17 cellular contexts compared by ENCODE assay signal in genomic region chr15:96230557-96231181, GRCh38.
DNase-seq lines count a peak whose midpoint lies in the region; ATAC-seq, FAIRE-seq and TF ChIP-seq lines count a peak whose summit lies in the region.
"Had no signal": no experiment of that assay in that cellular context is flagged by ENCODE, and none has a peak within 500 bp of the region (broad histone marks: within the 10 kb centered on the region; RNA-seq: fewer than 3 reads in every experiment).

No MANE protein-coding gene starts in this region.

- H4K91ac ChIP-seq in IMR-90 (ENCODE audit: insufficient read depth, low read depth, low read length) = no peak overlapping the region

- no peak overlapping the region for H3K4ac ChIP-seq in IMR-90 (ENCODE audit: low read depth, low read length)

- H3K56ac ChIP-seq in IMR-90 (ENCODE audit: extremely low read depth, insufficient read depth, low read length) = no peak overlapping the region

- no peak overlapping the region for H4K5ac ChIP-seq in IMR-90 (ENCODE audit: low read depth, low read length)

- H3K9ac ChIP-seq in IMR-90 (ENCODE audit: low read depth, low read length) (no peak overlapping the region), keratinocyte (ENCODE audit: control insufficient read depth, extremely low read depth, insufficient read depth, low read length) (no peak overlapping the region), neural progenitor cell (no peak overlapping the region)

- H4K8ac ChIP-seq in IMR-90 (ENCODE audit: low read depth in 2 of 2, low read length in 2 of 2) = no peak overlapping the region

- peak; percentile 53 for FAIRE-seq in keratinocyte (lab: Jason Lieb, UNC)
- FAIRE-seq: GM18507 had no signal

- H3K27ac ChIP-seq in ACC112 (ENCODE audit: low read depth, low read length) (peak overlapping the region; percentile 59), IMR-90 (ENCODE audit: insufficient read depth, low read length) (no peak overlapping the region), brain microvascular endothelial cell (no peak overlapping the region), keratinocyte (ENCODE audit: control insufficient read depth, insufficient read depth, low read length) (peak overlapping the region; percentile 65), neural progenitor cell (no peak overlapping the region)
- H3K27ac ChIP-seq: left lung, psoas muscle had no signal

- H2AK9ac ChIP-seq in IMR-90 (replicated peaks; ENCODE audit: low read depth, low read length, poor library complexity) = no peak overlapping the region

- no peak overlapping the region for H2BK120ac ChIP-seq in IMR-90 (ENCODE audit: low read depth, low read length)

- H3K4me3 ChIP-seq in ACC112 (ENCODE audit: low read depth, low read length) (no peak overlapping the region), IMR-90 (ENCODE audit: insufficient read depth, low read depth, low read length) (no peak overlapping the region), brain microvascular endothelial cell (ENCODE audit: low read depth, low read length) (no peak overlapping the region), keratinocyte (ENCODE audit: control insufficient read depth in 2 of 3, extremely low read depth in 1 of 3, insufficient read depth in 2 of 3, low read depth in 1 of 3, low read length in 3 of 3) (peak overlapping the region in 1 of 3 experiments; percentile 19), neural progenitor cell (no peak overlapping the region)
- H3K4me3 ChIP-seq: left lung, MG63, psoas muscle had no signal

- CTCF ChIA-PET in IMR-90 (lab: Yijun Ruan, JAX) = no interaction called here

- no peak overlapping the region for H2BK5ac ChIP-seq in IMR-90 (ENCODE audit: low read depth, low read length, poor library complexity, severe bottlenecking)

- H3K9me1 ChIP-seq in IMR-90 (ENCODE audit: insufficient read depth, low read length) (peaks cover 3% of the 10 kb centered on the region), keratinocyte (ENCODE audit: control insufficient read depth, extremely low read depth, insufficient read depth, low read length) (no peaks in the 10 kb centered on the region)

- peaks cover 6% of the 10 kb centered on the region for H3K4me1 Mint-ChIP-seq in neural progenitor cell
- H3K4me1 Mint-ChIP-seq: activated naive CD8-positive, alpha-beta T cell treated with anti-CD3 and anti-CD28 coated beads, Interleukin-2, amount 10 ng/mL, durations not matched to agents 7 days and 5 days had no signal

- no peak overlapping the region for H3K23ac ChIP-seq in IMR-90 (ENCODE audit: low read depth, low read length)

- H3K18ac ChIP-seq in IMR-90 (ENCODE audit: low read depth, low read length) = no peak overlapping the region

- peaks cover 21% of the 10 kb centered on the region for H3K4me1 ChIP-seq in ACC112 (ENCODE audit: control insufficient read depth, insufficient read depth, low read length, unreplicated experiment)
- H3K4me1 ChIP-seq in IMR-90 (ENCODE audit: control insufficient read depth, insufficient read depth, low read length) = no peaks in the 10 kb centered on the region
- peaks cover 41% of the 10 kb centered on the region for H3K4me1 ChIP-seq in keratinocyte (ENCODE audit: control insufficient read depth, extremely low read depth, insufficient read depth, low read length)
- H3K4me1 ChIP-seq in neural progenitor cell = peaks cover 8% of the 10 kb centered on the region
- H3K4me1 ChIP-seq: left lung, psoas muscle had no signal

- no peak overlapping the region for H3K4me3 Mint-ChIP-seq in neural progenitor cell
- H3K4me3 Mint-ChIP-seq: activated naive CD8-positive, alpha-beta T cell treated with anti-CD3 and anti-CD28 coated beads, Interleukin-2, amount 10 ng/mL, durations not matched to agents 7 days and 5 days; activated T-cell treated with anti-CD3 and anti-CD28 coated beads, Interleukin-2, amount 50 U/mL, for 24 hours had no signal

- H2AFZ ChIP-seq in ACC112 (ENCODE audit: low read length, unreplicated experiment) (no peak overlapping the region), IMR-90 (replicated peaks; ENCODE audit: low read length, poor library complexity) (no peak overlapping the region), keratinocyte (ENCODE audit: control insufficient read depth, low read length) (peak overlapping the region; percentile 17), neural progenitor cell (replicated peaks) (no peak overlapping the region)

- no peaks in the 10 kb centered on the region for H3K79me1 ChIP-seq in IMR-90 (ENCODE audit: low read depth in 1 of 2, low read length in 2 of 2)

- in situ Hi-C loops in IMR-90 (cut with MboI; ENCODE audit: low sequenced_read_pairs) = no loop called here
- in situ Hi-C loops in brain microvascular endothelial cell (cut with HindIII; ENCODE audit: low pct_ligation_motif_present, low sequenced_read_pairs) = no loop called here

- no peaks in the 10 kb centered on the region for H3K36me3 Mint-ChIP-seq in neural progenitor cell
- H3K36me3 Mint-ChIP-seq: activated naive CD8-positive, alpha-beta T cell treated with anti-CD3 and anti-CD28 coated beads, Interleukin-2, amount 10 ng/mL, durations not matched to agents 7 days and 5 days had no signal

- H2AK5ac ChIP-seq in IMR-90 (ENCODE audit: low read depth, low read length) = no peak overlapping the region

- intact Hi-C loops in IMR-90 (cut with micrococcal nuclease) = no loop called here

- DNase-seq in IMR-90 (peak; percentile 72), brain microvascular endothelial cell (peak; percentile 27), keratinocyte (ENCODE audit: low read depth, low spot score) (peak; percentile 84), DMS153 treated with DMSO at 0.1 percent for 48 hours (lab: John Stamatoyannopoulos, UW; ENCODE audit: unreplicated experiment) (no peak), neural progenitor cell (ENCODE audit: low spot score) (no peak)
- DNase-seq in effector CD8-positive, alpha-beta T cell (lab: John Stamatoyannopoulos, UW) = no peak
- DNase-seq: activated CD4-positive, alpha-beta T cell treated with anti-CD3 and anti-CD28 coated beads for 48 hours; activated naive CD8-positive, alpha-beta T cell treated with anti-CD3 and anti-CD28 coated beads, Interleukin-2, amount 10 ng/mL, durations not matched to agents 7 days and 5 days; activated T-cell treated with anti-CD3 and anti-CD28 coated beads, Interleukin-2, amount 50 U/mL, for 24 hours; Caco-2; left lung; MG63; psoas muscle; T1000 had no signal

- no peaks in the 10 kb centered on the region for H4K20me1 ChIP-seq in IMR-90 (ENCODE audit: insufficient read depth, low read length)
- H4K20me1 ChIP-seq in keratinocyte (ENCODE audit: control insufficient read depth, extremely low read depth, insufficient read depth, low read length) = no peaks in the 10 kb centered on the region
- H4K20me1 ChIP-seq in neural progenitor cell (ENCODE audit: low read depth) = no peaks in the 10 kb centered on the region

- H3K4me2 ChIP-seq in IMR-90 (ENCODE audit: low read depth, low read length) = no peak overlapping the region
- H3K4me2 ChIP-seq in keratinocyte (ENCODE audit: control insufficient read depth, extremely low read depth, insufficient read depth, low read depth, low read length) = peak overlapping the region; percentile 7
- no peak overlapping the region for H3K4me2 ChIP-seq in neural progenitor cell

- POLR2A ChIA-PET in IMR-90 (lab: Charles Lee; ENCODE audit: unreplicated experiment) = no interaction called here

- ATAC-seq in IMR-90 (ENCODE audit: low read depth) (peak; percentile 75), GM18861 (IDR thresholded peaks at IDR 0.05; ENCODE audit: unreplicated experiment) (no peak)
- ATAC-seq: left lung, psoas muscle had no signal

- no peak overlapping the region for H3K14ac ChIP-seq in IMR-90 (replicated peaks; ENCODE audit: low read depth, low read length)

- H3F3A ChIP-seq in neural progenitor cell (ENCODE audit: low read depth) = no peaks in the 10 kb centered on the region

- H3K36me3 ChIP-seq in ACC112 (ENCODE audit: insufficient read depth, low read length) (no peaks in the 10 kb centered on the region), IMR-90 (ENCODE audit: control insufficient read depth, insufficient read depth, low read length) (no peaks in the 10 kb centered on the region), brain microvascular endothelial cell (replicated peaks) (no peaks in the 10 kb centered on the region), keratinocyte (ENCODE audit: control insufficient read depth in 2 of 2, extremely low read depth in 1 of 2, insufficient read depth in 2 of 2, low read length in 2 of 2) (no peaks in the 10 kb centered on the region), neural progenitor cell (no peaks in the 10 kb centered on the region)
- H3K36me3 ChIP-seq: left lung, MG63 had no signal

- no peaks in the 10 kb centered on the region for H3K79me2 ChIP-seq in ACC112 (ENCODE audit: control insufficient read depth, insufficient read depth, low read length, unreplicated experiment)
- no peaks in the 10 kb centered on the region for H3K79me2 ChIP-seq in keratinocyte (ENCODE audit: control insufficient read depth, insufficient read depth, low read length)
- no peaks in the 10 kb centered on the region for H3K79me2 ChIP-seq in neural progenitor cell (ENCODE audit: low read depth)

- 40% methylated on average over 1 of the region's 3 CpGs; no CpG with 5 or more reads in 1 of the 2 experiments for WGBS in IMR-90 (ENCODE audit: extremely low coverage in 2 of 2, insufficient read length in 1 of 2), 2 experiments

- no peak overlapping the region for H3K27ac Mint-ChIP-seq in neural progenitor cell
- H3K27ac Mint-ChIP-seq: activated naive CD8-positive, alpha-beta T cell treated with anti-CD3 and anti-CD28 coated beads, Interleukin-2, amount 10 ng/mL, durations not matched to agents 7 days and 5 days; activated T-cell treated with anti-CD3 and anti-CD28 coated beads, Interleukin-2, amount 50 U/mL, for 24 hours had no signal

- H3K27me3 ChIP-seq in ACC112 (ENCODE audit: insufficient read depth, low read length) (no peaks in the 10 kb centered on the region), IMR-90 (ENCODE audit: control insufficient read depth, insufficient read depth, low read length) (no peaks in the 10 kb centered on the region), brain microvascular endothelial cell (replicated peaks) (no peaks in the 10 kb centered on the region), keratinocyte (ENCODE audit: control insufficient read depth, extremely low read depth, insufficient read depth, low read length) (no peaks in the 10 kb centered on the region), neural progenitor cell (no peaks in the 10 kb centered on the region)
- H3K27me3 ChIP-seq: left lung, MG63 had no signal

- no peaks in the 10 kb centered on the region for H3K9me3 Mint-ChIP-seq in neural progenitor cell
- H3K9me3 Mint-ChIP-seq: activated T-cell treated with anti-CD3 and anti-CD28 coated beads, Interleukin-2, amount 50 U/mL, for 24 hours had no signal

- dilution Hi-C loops in IMR-90 (cut with HindIII; ENCODE audit: low sequenced_read_pairs, unreplicated experiment) = no loop called here
- dilution Hi-C loops in keratinocyte (cut with MboI; ENCODE audit: extremely low pct_ligation_motif_present, low sequenced_read_pairs) = no loop called here

- BruUV-seq in IMR-90 (replicated peaks; lab: Mats Ljungman, UMichigan) = no TSS peak

- H3K9me3 ChIP-seq in IMR-90 (ENCODE audit: control insufficient read depth, insufficient read depth, low read length) (no peaks in the 10 kb centered on the region), keratinocyte (ENCODE audit: control insufficient read depth, low read depth, low read length) (no peaks in the 10 kb centered on the region), neural progenitor cell (ENCODE audit: low read depth) (no peaks in the 10 kb centered on the region)
- H3K9me3 ChIP-seq: Caco-2, left lung, MG63, psoas muscle had no signal

- H2BK20ac ChIP-seq in IMR-90 (ENCODE audit: low read depth, low read length) = no peak overlapping the region

- H2BK15ac ChIP-seq in IMR-90 (ENCODE audit: low read depth, low read length) = no peak overlapping the region

- no peak for TF ChIP-seq RAD21 in IMR-90 (IDR thresholded peaks at IDR 0.05; ENCODE audit: low read length)

- TF ChIP-seq POLR2A in IMR-90 (IDR thresholded peaks at IDR 0.05; ENCODE audit: low read depth, low read length) = no peak

- H3K27me3 Mint-ChIP-seq in neural progenitor cell (ENCODE audit: insufficient read depth, low read depth) = peaks cover 3% of the 10 kb centered on the region
- H3K27me3 Mint-ChIP-seq: activated naive CD8-positive, alpha-beta T cell treated with anti-CD3 and anti-CD28 coated beads, Interleukin-2, amount 10 ng/mL, durations not matched to agents 7 days and 5 days had no signal

- TF ChIP-seq CTCF in IMR-90 (conservative IDR thresholded peaks at IDR 0.05; ENCODE audit: low read depth, low read length) (no peak), brain microvascular endothelial cell (IDR thresholded peaks at IDR 0.05; ENCODE audit: low read depth, low read length, missing control alignments) (no peak), keratinocyte (optimal IDR thresholded peaks at IDR 0.05 in 1 of 3, IDR thresholded peaks at IDR 0.05 in 1 of 3, conservative IDR thresholded peaks at IDR 0.05 in 1 of 3; ENCODE audit: extremely low read depth in 1 of 3, insufficient read depth in 2 of 3, low read length in 3 of 3) (no peak), neural progenitor cell (IDR thresholded peaks at IDR 0.05) (no peak)

Comparison
In these comparisons a context has a peak if more than half of its experiments do, and no peak if none do; other contexts are left out.
1. H3K27ac ChIP-seq: peak in ACC112 (single experiment) and keratinocyte (single experiment); none in IMR-90 (single experiment), brain microvascular endothelial cell (single experiment) and neural progenitor cell (single experiment).
2. DNase-seq: peak in IMR-90 (single experiment), brain microvascular endothelial cell (single experiment) and keratinocyte (single experiment); none in DMS153 treated with DMSO at 0.1 percent for 48 hours (single experiment), effector CD8-positive, alpha-beta T cell (single experiment) and neural progenitor cell (single experiment).